Comparison of ENCODE assay signal across 26 cellular contexts in genomic region chr18:78499586-78499985, GRCh38.
DNase-seq lines count a peak whose midpoint lies in the region; ATAC-seq and TF ChIP-seq lines count a peak whose summit lies in the region.
"Had no signal": no experiment of that assay in that cellular context is flagged by ENCODE, and none has a peak within 500 bp of the region (broad histone marks: within the 10 kb centered on the region; RNA-seq: fewer than 3 reads in every experiment).

No MANE protein-coding gene starts in this region.

- no peaks in the 10 kb centered on the region for H3K27me3 Mint-ChIP-seq in stimulated activated naive CD8-positive, alpha-beta T cell treated with anti-CD3 and anti-CD28 coated beads, Interleukin-15, amount 100 ng/mL, for 72 hours
- H3K27me3 Mint-ChIP-seq in endothelial cell (ENCODE audit: unreplicated experiment) (peaks cover 26% of the 10 kb centered on the region), GM23338 (ENCODE audit: insufficient read depth, low read depth, poor library complexity) (peaks cover 11% of the 10 kb centered on the region)
- no peaks in the 10 kb centered on the region for H3K27me3 Mint-ChIP-seq in activated CD4-positive, alpha-beta memory T cell treated with anti-CD3 and anti-CD28 coated beads, Interleukin-2, amount 10 ng/mL, durations not matched to agents 7 days and 5 days
- H3K27me3 Mint-ChIP-seq: CD4-positive, alpha-beta memory T cell; CD4-positive, CD25-positive, alpha-beta regulatory T cell; CD8-positive, alpha-beta memory T cell had no signal

- H3K4me1 Mint-ChIP-seq in stimulated activated naive CD8-positive, alpha-beta T cell treated with anti-CD3 and anti-CD28 coated beads, Interleukin-15, amount 100 ng/mL, for 72 hours, result no peaks in the 10 kb centered on the region
- no peaks in the 10 kb centered on the region for H3K4me1 Mint-ChIP-seq in endothelial cell (ENCODE audit: unreplicated experiment)
- H3K4me1 Mint-ChIP-seq in GM23338, result no peaks in the 10 kb centered on the region
- H3K4me1 Mint-ChIP-seq in activated CD4-positive, alpha-beta memory T cell treated with anti-CD3 and anti-CD28 coated beads, Interleukin-2, amount 10 ng/mL, durations not matched to agents 7 days and 5 days, result no peaks in the 10 kb centered on the region
- H3K4me1 Mint-ChIP-seq: CD14-positive monocyte; CD4-positive, alpha-beta memory T cell; CD4-positive, CD25-positive, alpha-beta regulatory T cell; CD8-positive, alpha-beta memory T cell had no signal

- H2BK12ac ChIP-seq in neuronal stem cell (ENCODE audit: low read length), result no peak overlapping the region

- intact Hi-C loops in spleen (cut with DNase I; ENCODE audit: low total_unique reads) (no loop called here), esophagus squamous epithelium (cut with DNase I) (no loop called here)

- no peak overlapping the region for H3K23ac ChIP-seq in neuronal stem cell (ENCODE audit: low read depth, low read length, poor library complexity)

- no peak overlapping the region for H2BK120ac ChIP-seq in neuronal stem cell (ENCODE audit: low read depth, low read length)

- no peak overlapping the region for H3K14ac ChIP-seq in neuronal stem cell (ENCODE audit: low read length)

- no peak for TF ChIP-seq POLR2A in spleen (IDR thresholded peaks at IDR 0.05)
- no peak for TF ChIP-seq POLR2A in esophagus squamous epithelium (IDR thresholded peaks at IDR 0.05)

- CTCF ChIA-PET in activated CD4-positive, alpha-beta memory T cell treated with anti-CD3 and anti-CD28 coated beads, Interleukin-2, amount 10 ng/mL, durations not matched to agents 7 days and 5 days (lab: Charles Lee), result no interaction called here

- H3K9me3 ChIP-seq in neuronal stem cell (replicated peaks in 1 of 2; ENCODE audit: control insufficient read depth in 2 of 2, insufficient read depth in 1 of 2, low read depth in 1 of 2, low read length in 2 of 2) (peaks cover 0 to 1% of the 10 kb centered on the region in 2 donors), spleen (peaks cover 0 to 42% (median 4%) of the 10 kb centered on the region in 8 donors), esophagus squamous epithelium (no peaks in the 10 kb centered on the region)
- H3K9me3 ChIP-seq: BE2C had no signal

- peaks cover 0 to 13% of the 10 kb centered on the region in 2 donors for H3K9me3 Mint-ChIP-seq in stimulated activated naive CD8-positive, alpha-beta T cell treated with anti-CD3 and anti-CD28 coated beads, Interleukin-15, amount 100 ng/mL, for 72 hours
- H3K9me3 Mint-ChIP-seq in endothelial cell (ENCODE audit: unreplicated experiment), result peaks cover 42% of the 10 kb centered on the region
- peaks cover 89% of the 10 kb centered on the region for H3K9me3 Mint-ChIP-seq in GM23338
- peaks cover 5% of the 10 kb centered on the region for H3K9me3 Mint-ChIP-seq in activated CD4-positive, alpha-beta memory T cell treated with anti-CD3 and anti-CD28 coated beads, Interleukin-2, amount 10 ng/mL, durations not matched to agents 7 days and 5 days

- no peak for DNase-seq in stimulated activated naive CD8-positive, alpha-beta T cell treated with anti-CD3 and anti-CD28 coated beads, Interleukin-15, amount 100 ng/mL, for 72 hours
- no peak for DNase-seq in stimulated activated naive CD8-positive, alpha-beta T cell treated with anti-CD3 and anti-CD28 coated beads, Interleukin-15, Interleukin-2, amounts not matched to agents 100 U/mL and 50 U/mL, for 24 hours
- no peak for DNase-seq in endothelial cell (ENCODE audit: low spot score)
- DNase-seq in neuronal stem cell (ENCODE audit: low spot score), result no peak
- peak; percentile 62 for DNase-seq in spleen
- no peak for DNase-seq in GM23338 (ENCODE audit: low spot score)
- DNase-seq in activated CD4-positive, alpha-beta memory T cell treated with anti-CD3 and anti-CD28 coated beads, Interleukin-2, amount 10 ng/mL, durations not matched to agents 7 days and 5 days, result no peak
- DNase-seq in esophagus squamous epithelium (lab: John Stamatoyannopoulos, UW), result no peak
- DNase-seq: 8988T; ACHN; BE2C; C1 segment of cervical spinal cord; CD4-positive, alpha-beta memory T cell; CD4-positive, CD25-positive, alpha-beta regulatory T cell; CD8-positive, alpha-beta memory T cell; COR-L47; DMS 273 treated with DMSO at 0.1 percent for 48 hours; DMS153; DMS53; DMS79; DND-41; EL; GDM1 had no signal

- no peaks in the 10 kb centered on the region for H4K20me1 ChIP-seq in GM23338 (replicated peaks; ENCODE audit: insufficient read depth)
- H4K20me1 ChIP-seq: BLaER1 had no signal

- H4K91ac ChIP-seq in neuronal stem cell (ENCODE audit: low read depth, low read length, poor library complexity), result no peak overlapping the region

- peak; percentile 23 for ATAC-seq in stimulated activated naive CD8-positive, alpha-beta T cell treated with anti-CD3 and anti-CD28 coated beads, Interleukin-15, amount 100 ng/mL, for 72 hours
- ATAC-seq in stimulated activated naive CD8-positive, alpha-beta T cell treated with anti-CD3 and anti-CD28 coated beads, Interleukin-15, Interleukin-2, amounts not matched to agents 100 U/mL and 50 U/mL, for 24 hours, result no peak
- ATAC-seq in GM23338, result no peak
- ATAC-seq: GM12878 had no signal

- H3K79me2 ChIP-seq in GM23338 (replicated peaks; ENCODE audit: insufficient read depth), result no peaks in the 10 kb centered on the region

- no peaks in the 10 kb centered on the region for H3F3A ChIP-seq in GM23338 (replicated peaks; ENCODE audit: low read depth)

- H3K9ac ChIP-seq in neuronal stem cell (ENCODE audit: low read depth, low read length, poor library complexity), result no peak overlapping the region
- H3K9ac ChIP-seq: BLaER1 had no signal

- WGBS in neuronal stem cell (ENCODE audit: extremely low coverage in 2 of 2, insufficient read length in 2 of 2, insufficient replicate concordance in 1 of 2), 2 donors, result no CpG with 5 or more reads among the region's 15 CpGs
- 84 to 90% (median 88%) methylated on average over 15 of the region's 15 CpGs for WGBS in spleen, 5 donors
- 84 to 91% methylated on average over 5 to 9 of the region's 15 CpGs for WGBS in esophagus squamous epithelium, 2 donors

- TF ChIP-seq CTCF in endothelial cell (IDR thresholded peaks at IDR 0.05; ENCODE audit: unreplicated experiment) (no peak), spleen (IDR thresholded peaks at IDR 0.05 in 8 of 11, conservative IDR thresholded peaks at IDR 0.05 in 3 of 11) (no peak), GM23338 (conservative IDR thresholded peaks at IDR 0.05; ENCODE audit: low read depth in 2 of 2) (no peak), esophagus squamous epithelium (IDR thresholded peaks at IDR 0.05) (no peak)

- peak overlapping the region; percentile 8 for H2AK5ac ChIP-seq in neuronal stem cell (ENCODE audit: low read depth, low read length)

- no peak overlapping the region for H3K4ac ChIP-seq in neuronal stem cell (ENCODE audit: low read length)

- no peak overlapping the region for H3K27ac Mint-ChIP-seq in stimulated activated naive CD8-positive, alpha-beta T cell treated with anti-CD3 and anti-CD28 coated beads, Interleukin-15, amount 100 ng/mL, for 72 hours
- H3K27ac Mint-ChIP-seq in endothelial cell (ENCODE audit: unreplicated experiment), result no peak overlapping the region
- H3K27ac Mint-ChIP-seq in GM23338, result no peak overlapping the region
- no peak overlapping the region for H3K27ac Mint-ChIP-seq in activated CD4-positive, alpha-beta memory T cell treated with anti-CD3 and anti-CD28 coated beads, Interleukin-2, amount 10 ng/mL, durations not matched to agents 7 days and 5 days
- H3K27ac Mint-ChIP-seq: CD14-positive monocyte; CD4-positive, alpha-beta memory T cell had no signal

- H2BK15ac ChIP-seq in neuronal stem cell (ENCODE audit: low read length), result no peak overlapping the region

- H3K4me3 ChIP-seq in neuronal stem cell (ENCODE audit: low read length in 2 of 2) (no peak overlapping the region), spleen (no peak overlapping the region), GM23338 (no peak overlapping the region), esophagus squamous epithelium (no peak overlapping the region)
- H3K4me3 ChIP-seq: BLaER1, GM12878 had no signal

- no peaks in the 10 kb centered on the region for H3K9me2 ChIP-seq in GM23338 (ENCODE audit: insufficient read depth)

- H2AFZ ChIP-seq in neuronal stem cell (ENCODE audit: low read length), result no peak overlapping the region
- H2AFZ ChIP-seq in GM23338, result no peak overlapping the region

- H4K8ac ChIP-seq in neuronal stem cell (ENCODE audit: low read depth, low read length), result no peak overlapping the region

- POLR2A ChIA-PET in activated CD4-positive, alpha-beta memory T cell treated with anti-CD3 and anti-CD28 coated beads, Interleukin-2, amount 10 ng/mL, durations not matched to agents 7 days and 5 days (lab: Charles Lee), result no interaction called here

- no peak overlapping the region for H3K27ac ChIP-seq in neuronal stem cell (replicated peaks; ENCODE audit: low read length)
- H3K27ac ChIP-seq in spleen, result no peak overlapping the region
- no peak overlapping the region for H3K27ac ChIP-seq in GM23338 (ENCODE audit: low read depth)
- no peak overlapping the region for H3K27ac ChIP-seq in esophagus squamous epithelium
- H3K27ac ChIP-seq: BLaER1 had no signal

- H3K36me3 Mint-ChIP-seq in endothelial cell (ENCODE audit: low read depth, unreplicated experiment), result peaks cover 20% of the 10 kb centered on the region
- H3K36me3 Mint-ChIP-seq in GM23338 (ENCODE audit: low read depth), result peaks cover 41% of the 10 kb centered on the region
- H3K36me3 Mint-ChIP-seq in activated CD4-positive, alpha-beta memory T cell treated with anti-CD3 and anti-CD28 coated beads, Interleukin-2, amount 10 ng/mL, durations not matched to agents 7 days and 5 days (ENCODE audit: low read depth), result peaks cover 2% of the 10 kb centered on the region
- H3K36me3 Mint-ChIP-seq: CD14-positive monocyte; CD4-positive, alpha-beta memory T cell; CD4-positive, CD25-positive, alpha-beta regulatory T cell; CD8-positive, alpha-beta memory T cell had no signal

- H3K36me3 ChIP-seq in neuronal stem cell (replicated peaks in 1 of 2; ENCODE audit: control insufficient read depth in 2 of 2, insufficient read depth in 2 of 2, low read length in 2 of 2) (no peaks in the 10 kb centered on the region), spleen (no peaks in the 10 kb centered on the region), GM23338 (ENCODE audit: insufficient read depth) (no peaks in the 10 kb centered on the region), esophagus squamous epithelium (no peaks in the 10 kb centered on the region)
- H3K36me3 ChIP-seq: BE2C, BLaER1 had no signal

- no peak overlapping the region for H2BK5ac ChIP-seq in neuronal stem cell (ENCODE audit: low read length)

- H3K79me1 ChIP-seq in neuronal stem cell (ENCODE audit: low read depth, low read length), result no peaks in the 10 kb centered on the region

- no peak overlapping the region for H3K18ac ChIP-seq in neuronal stem cell (ENCODE audit: low read length)

- no peaks in the 10 kb centered on the region for H3K27me3 ChIP-seq in neuronal stem cell (ENCODE audit: control insufficient read depth in 3 of 3, insufficient read depth in 3 of 3, low read depth in 1 of 3, low read length in 3 of 3)
- no peaks in the 10 kb centered on the region for H3K27me3 ChIP-seq in spleen (replicated peaks in 1 of 7)
- H3K27me3 ChIP-seq in GM23338 (ENCODE audit: insufficient read depth), result no peaks in the 10 kb centered on the region
- H3K27me3 ChIP-seq in esophagus squamous epithelium, result peaks cover 0 to 6% (median 0%) of the 10 kb centered on the region in 4 donors
- H3K27me3 ChIP-seq: BE2C, BLaER1 had no signal

- H3K4me2 ChIP-seq in neuronal stem cell (ENCODE audit: insufficient read depth, low read length, poor library complexity, severe bottlenecking) (no peak overlapping the region), GM23338 (no peak overlapping the region)
- H3K4me2 ChIP-seq: BLaER1 had no signal

- no peak overlapping the region for H3K4me3 Mint-ChIP-seq in stimulated activated naive CD8-positive, alpha-beta T cell treated with anti-CD3 and anti-CD28 coated beads, Interleukin-15, amount 100 ng/mL, for 72 hours
- H3K4me3 Mint-ChIP-seq in endothelial cell (ENCODE audit: unreplicated experiment) (peak overlapping the region; percentile 27), GM23338 (no peak overlapping the region)
- H3K4me3 Mint-ChIP-seq in activated CD4-positive, alpha-beta memory T cell treated with anti-CD3 and anti-CD28 coated beads, Interleukin-2, amount 10 ng/mL, durations not matched to agents 7 days and 5 days, result no peak overlapping the region
- H3K4me3 Mint-ChIP-seq: CD14-positive monocyte; CD4-positive, alpha-beta memory T cell; CD4-positive, CD25-positive, alpha-beta regulatory T cell; CD8-positive, alpha-beta memory T cell had no signal

- H3K4me1 ChIP-seq in neuronal stem cell (ENCODE audit: control insufficient read depth in 2 of 2, insufficient read depth in 1 of 2, low read depth in 1 of 2, low read length in 2 of 2), result no peaks in the 10 kb centered on the region
- no peaks in the 10 kb centered on the region for H3K4me1 ChIP-seq in spleen
- H3K4me1 ChIP-seq in GM23338 (ENCODE audit: insufficient read depth), result no peaks in the 10 kb centered on the region
- H3K4me1 ChIP-seq in esophagus squamous epithelium, result no peaks in the 10 kb centered on the region
- H3K4me1 ChIP-seq: BE2C, BLaER1 had no signal
